In the genomic region with DNA sequence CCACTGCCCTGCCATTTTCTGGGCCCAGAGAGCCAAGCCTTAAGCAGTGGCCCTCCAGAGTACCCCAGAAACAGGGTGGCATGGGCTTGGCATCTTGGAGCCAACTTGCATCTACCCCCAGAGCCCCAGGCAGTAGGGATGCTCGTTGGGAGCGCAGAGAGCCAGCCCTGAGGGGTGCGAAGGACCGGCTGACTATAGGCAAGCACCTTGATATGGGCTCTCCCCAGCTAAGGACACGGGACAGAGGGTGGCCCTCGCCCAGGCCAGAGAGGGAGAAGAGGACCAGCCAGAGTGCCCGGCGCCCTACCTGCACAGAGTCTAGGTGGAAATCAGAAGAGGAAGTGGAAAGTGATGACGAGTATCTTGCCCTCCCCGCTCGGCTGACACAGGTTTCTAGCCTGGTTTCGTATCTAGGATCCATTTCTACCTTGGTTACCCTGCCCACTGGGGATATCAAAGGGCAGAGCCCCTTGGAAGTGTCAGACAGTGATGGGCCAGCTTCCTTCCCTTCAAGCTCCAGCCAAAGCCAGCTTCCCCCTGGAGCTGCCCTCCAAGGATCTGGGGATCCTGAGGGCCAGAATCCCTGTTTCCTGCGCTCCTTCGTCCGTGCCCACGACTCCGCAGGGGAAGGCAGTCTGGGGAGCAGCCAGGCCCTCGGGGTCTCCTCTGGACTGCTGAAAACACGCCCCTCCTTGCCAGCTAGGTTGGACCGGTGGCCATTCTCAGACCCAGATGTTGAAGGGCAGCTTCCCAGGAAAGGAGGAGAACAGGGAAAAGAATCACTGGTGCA, we compare ENCODE assay signal across 10 cellular contexts. TPM values are rescaled to one million over a fixed set of nuclear protein-coding genes. Genes with fewer than 3 reads are reported as not detected.
DNase-seq lines count a peak whose midpoint lies in the region; ATAC-seq and TF ChIP-seq lines count a peak whose summit lies in the region.
"Had no signal": no experiment of that assay in that cellular context is flagged by ENCODE, and none has a peak within 500 bp of the region (broad histone marks: within the 10 kb centered on the region; RNA-seq: fewer than 3 reads in every experiment).

No MANE protein-coding gene starts in this region.

- H3K4me1 Mint-ChIP-seq in activated naive CD4-positive, alpha-beta T cell treated with anti-CD3 and anti-CD28 coated beads, Interleukin-2, amount 50 U/mL, for 24 hours: peaks cover 16% of the 10 kb centered on the region
- peaks cover 23% of the 10 kb centered on the region for H3K4me1 Mint-ChIP-seq in stimulated activated effector memory CD8-positive, alpha-beta T cell treated with anti-CD3 and anti-CD28 coated beads, Interleukin-12 subunit alpha, Interleukin-12 subunit beta, amount 100 ng/mL, for 72 hours
- H3K4me1 Mint-ChIP-seq in GM23338: peaks cover 26% of the 10 kb centered on the region

- H4K20me1 ChIP-seq in MM.1S (ENCODE audit: insufficient read depth, low read length): no peaks in the 10 kb centered on the region
- peaks cover 41% of the 10 kb centered on the region for H4K20me1 ChIP-seq in GM23338 (replicated peaks; ENCODE audit: insufficient read depth)

- no peak overlapping the region for H3K9ac ChIP-seq in MM.1S (ENCODE audit: low read length)

- H3K27ac ChIP-seq in MM.1S (ENCODE audit: low read length) (peak overlapping the region; percentile 30; the same call in 1 of the 2 replicates), GM23338 (ENCODE audit: low read depth) (no peak overlapping the region)

- peak overlapping the region; percentile 86 for H3K27ac Mint-ChIP-seq in activated naive CD4-positive, alpha-beta T cell treated with anti-CD3 and anti-CD28 coated beads, Interleukin-2, amount 50 U/mL, for 24 hours
- H3K27ac Mint-ChIP-seq in stimulated activated effector memory CD8-positive, alpha-beta T cell treated with anti-CD3 and anti-CD28 coated beads, Interleukin-12 subunit alpha, Interleukin-12 subunit beta, amount 100 ng/mL, for 72 hours: peak overlapping the region; percentile 94
- H3K27ac Mint-ChIP-seq in GM23338: no peak overlapping the region

- H2AFZ ChIP-seq in MM.1S (ENCODE audit: low read length): no peak overlapping the region
- H2AFZ ChIP-seq in GM23338: no peak overlapping the region

- no peaks in the 10 kb centered on the region for H3K36me3 Mint-ChIP-seq in activated naive CD4-positive, alpha-beta T cell treated with anti-CD3 and anti-CD28 coated beads, Interleukin-2, amount 50 U/mL, for 24 hours
- H3K36me3 Mint-ChIP-seq in stimulated activated effector memory CD8-positive, alpha-beta T cell treated with anti-CD3 and anti-CD28 coated beads, Interleukin-12 subunit alpha, Interleukin-12 subunit beta, amount 100 ng/mL, for 72 hours: peaks cover 70% of the 10 kb centered on the region
- peaks cover 67% of the 10 kb centered on the region for H3K36me3 Mint-ChIP-seq in GM23338 (ENCODE audit: low read depth)

- no peaks in the 10 kb centered on the region for H3K9me3 ChIP-seq in MM.1S (replicated peaks; ENCODE audit: insufficient read depth, low read length)
- H3K9me3 ChIP-seq: mucosa of descending colon had no signal

- H3K4me1 ChIP-seq in MM.1S (ENCODE audit: low read length): peaks cover 33% of the 10 kb centered on the region
- H3K4me1 ChIP-seq in GM23338 (ENCODE audit: insufficient read depth): peaks cover 13% of the 10 kb centered on the region

- ATAC-seq in GM21526 (IDR thresholded peaks at IDR 0.05; ENCODE audit: low FRiP score, unreplicated experiment): peak; percentile 43
- no peak for ATAC-seq in stimulated activated effector memory CD8-positive, alpha-beta T cell treated with anti-CD3 and anti-CD28 coated beads, Interleukin-12 subunit alpha, Interleukin-12 subunit beta, amount 100 ng/mL, for 72 hours
- ATAC-seq in GM23338: no peak
- ATAC-seq: mucosa of descending colon had no signal

- peak overlapping the region; percentile 44; the same call in 1 of the 2 replicates for H3K4me2 ChIP-seq in MM.1S (ENCODE audit: low read depth, low read length)
- no peak overlapping the region for H3K4me2 ChIP-seq in GM23338

- H3K36me3 ChIP-seq in MM.1S (replicated peaks; ENCODE audit: insufficient read depth, low read length) (no peaks in the 10 kb centered on the region), GM23338 (ENCODE audit: insufficient read depth) (peaks cover 11% of the 10 kb centered on the region; the same call in 1 of the 2 replicates)

- no peaks in the 10 kb centered on the region for H3K27me3 Mint-ChIP-seq in activated naive CD4-positive, alpha-beta T cell treated with anti-CD3 and anti-CD28 coated beads, Interleukin-2, amount 50 U/mL, for 24 hours
- peaks cover 6% of the 10 kb centered on the region for H3K27me3 Mint-ChIP-seq in GM23338 (ENCODE audit: insufficient read depth, low read depth, poor library complexity)

- H3K9me2 ChIP-seq in MM.1S (replicated peaks; ENCODE audit: insufficient read depth, low read length) (no peaks in the 10 kb centered on the region), GM23338 (ENCODE audit: insufficient read depth) (no peaks in the 10 kb centered on the region)

- H3K9me3 Mint-ChIP-seq in activated naive CD4-positive, alpha-beta T cell treated with anti-CD3 and anti-CD28 coated beads, Interleukin-2, amount 50 U/mL, for 24 hours: no peaks in the 10 kb centered on the region
- H3K9me3 Mint-ChIP-seq in stimulated activated effector memory CD8-positive, alpha-beta T cell treated with anti-CD3 and anti-CD28 coated beads, Interleukin-12 subunit alpha, Interleukin-12 subunit beta, amount 100 ng/mL, for 72 hours: no peaks in the 10 kb centered on the region
- H3K9me3 Mint-ChIP-seq in GM23338: no peaks in the 10 kb centered on the region

- H3K4me3 Mint-ChIP-seq in activated naive CD4-positive, alpha-beta T cell treated with anti-CD3 and anti-CD28 coated beads, Interleukin-2, amount 50 U/mL, for 24 hours: no peak overlapping the region
- H3K4me3 Mint-ChIP-seq in stimulated activated effector memory CD8-positive, alpha-beta T cell treated with anti-CD3 and anti-CD28 coated beads, Interleukin-12 subunit alpha, Interleukin-12 subunit beta, amount 100 ng/mL, for 72 hours: no peak overlapping the region
- no peak overlapping the region for H3K4me3 Mint-ChIP-seq in GM23338

- no peak for DNase-seq in activated naive CD4-positive, alpha-beta T cell (lab: John Stamatoyannopoulos, UW)
- DNase-seq in MM.1S (peak; percentile 50), GM23338 (ENCODE audit: low spot score) (no peak), CD1c-positive myeloid dendritic cell (ENCODE audit: extremely low spot score) (no peak), NCI-H748 treated with DMSO at 0.1 percent for 48 hours (lab: John Stamatoyannopoulos, UW) (no peak)
- DNase-seq in stimulated activated effector memory CD8-positive, alpha-beta T cell treated with anti-CD3 and anti-CD28 coated beads, Interleukin-12 subunit alpha, Interleukin-12 subunit beta, amount 100 ng/mL, for 72 hours (ENCODE audit: low spot score in 2 of 2): no peak
- DNase-seq: mucosa of descending colon, NCI-H526 treated with DMSO at 0.1 percent for 48 hours had no signal

- TF ChIP-seq CTCF in MM.1S (IDR thresholded peaks at IDR 0.05; ENCODE audit: low read length) (no peak), GM23338 (conservative IDR thresholded peaks at IDR 0.05; ENCODE audit: low read depth in 2 of 2) (no peak)

- H3K27me3 ChIP-seq in MM.1S (replicated peaks; ENCODE audit: insufficient read depth, low read length) (no peaks in the 10 kb centered on the region), GM23338 (ENCODE audit: insufficient read depth) (no peaks in the 10 kb centered on the region)

- no peaks in the 10 kb centered on the region for H3K79me2 ChIP-seq in MM.1S (ENCODE audit: low read length)
- peaks cover 16% of the 10 kb centered on the region for H3K79me2 ChIP-seq in GM23338 (replicated peaks; ENCODE audit: insufficient read depth)

- H3F3A ChIP-seq in MM.1S (ENCODE audit: insufficient read depth, low read length) (0 out of 2 replicates have a peak, but pooled peaks cover 10% of the 10 kb centered on the region), GM23338 (replicated peaks; ENCODE audit: low read depth) (peaks cover 3% of the 10 kb centered on the region; the same call in 1 of the 2 replicates)

- H3K4me3 ChIP-seq in MM.1S (ENCODE audit: low read length): no peak overlapping the region
- H3K4me3 ChIP-seq in GM23338: no peak overlapping the region
- H3K4me3 ChIP-seq: mucosa of descending colon had no signal

TF ChIP-seq in GM23338, 12 proteins besides CTCF, POLR2A, EP300 and RAD21 (continues in another document):
- TF ChIP-seq POLR2AphosphoS5 (IDR thresholded peaks at IDR 0.05; ENCODE audit: low read depth) (no peak), STAT1 (IDR thresholded peaks at IDR 0.05; ENCODE audit: unreplicated experiment) (no peak), NANOG (IDR thresholded peaks at IDR 0.05; ENCODE audit: borderline replicate concordance) (no peak), EZH2 (IDR thresholded peaks at IDR 0.05; ENCODE audit: low read depth, unreplicated experiment) (no peak), JUNB (IDR thresholded peaks at IDR 0.05; ENCODE audit: unreplicated experiment) (no peak), ZNF331 (CRISPR knock-in tag; IDR thresholded peaks at IDR 0.05; ENCODE audit: low read depth) (no peak)
- TF ChIP-seq, protein P1, sequence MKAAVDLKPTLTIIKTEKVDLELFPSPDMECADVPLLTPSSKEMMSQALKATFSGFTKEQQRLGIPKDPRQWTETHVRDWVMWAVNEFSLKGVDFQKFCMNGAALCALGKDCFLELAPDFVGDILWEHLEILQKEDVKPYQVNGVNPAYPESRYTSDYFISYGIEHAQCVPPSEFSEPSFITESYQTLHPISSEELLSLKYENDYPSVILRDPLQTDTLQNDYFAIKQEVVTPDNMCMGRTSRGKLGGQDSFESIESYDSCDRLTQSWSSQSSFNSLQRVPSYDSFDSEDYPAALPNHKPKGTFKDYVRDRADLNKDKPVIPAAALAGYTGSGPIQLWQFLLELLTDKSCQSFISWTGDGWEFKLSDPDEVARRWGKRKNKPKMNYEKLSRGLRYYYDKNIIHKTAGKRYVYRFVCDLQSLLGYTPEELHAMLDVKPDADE (IDR thresholded peaks at IDR 0.05): no peak

RNA-seq across cellular contexts. Expression of a gene that starts 16.2 kb away (rescaled TPM):
- total RNA-seq in GM23338 (2014; rRNA removed; shearing (Covaris generic)): 20.7 and 24.4 TPM in 2 replicates
- polyA plus RNA-seq in GM23338 (2016; fragmentation: Nextera tagmentation; extraction: Ambion mirVana): 11.8 and 13.0 TPM in 2 replicates

RNA-seq across cellular contexts. Expression of a gene that starts 57.5 kb away (rescaled TPM):
- total RNA-seq in GM23338 (2014; rRNA removed; shearing (Covaris generic)): 93.6 and 94.8 TPM in 2 replicates
- 140 and 172 TPM in 2 replicates for polyA plus RNA-seq in GM23338 (2016; fragmentation: Nextera tagmentation; extraction: Ambion mirVana)
